ENCODE assay signal across 18 cellular contexts in the genomic region with DNA sequence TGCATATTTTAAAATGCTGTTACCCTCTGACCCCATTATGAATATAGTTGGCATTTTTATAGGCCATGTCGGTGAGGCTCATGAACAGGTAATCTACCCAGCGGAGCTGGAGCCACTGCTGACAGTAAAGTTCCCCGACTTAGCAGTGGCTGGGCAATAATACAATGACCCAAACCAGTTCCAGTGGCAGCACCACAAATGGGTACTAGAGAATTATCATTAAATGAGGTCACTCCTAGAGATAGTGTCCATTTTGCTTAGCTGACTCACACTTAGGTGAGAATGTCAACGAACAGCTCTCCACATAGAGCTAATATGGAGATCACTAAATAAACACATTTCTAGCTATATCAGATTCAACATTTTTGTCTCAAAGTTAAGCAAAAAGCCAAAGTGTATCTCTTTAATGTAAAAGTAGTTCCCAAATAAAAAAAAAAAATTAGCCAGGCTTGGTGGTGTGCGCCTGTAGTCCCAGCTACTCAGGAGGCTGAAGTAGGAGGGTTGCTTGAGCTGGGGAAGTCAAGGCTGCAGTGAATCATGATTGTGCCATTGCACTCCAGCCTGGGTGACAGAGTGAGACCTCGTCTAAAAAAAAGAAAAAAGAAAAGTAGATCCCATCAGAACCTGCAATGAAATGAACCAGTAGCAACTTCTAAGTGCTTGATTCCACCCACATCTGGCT. TPM values are rescaled to one million over a fixed set of nuclear protein-coding genes. Genes with fewer than 3 reads are reported as not detected.
DNase-seq lines count a peak whose midpoint lies in the region; ATAC-seq, FAIRE-seq and TF ChIP-seq lines count a peak whose summit lies in the region.
"Had no signal": no experiment of that assay in that cellular context is flagged by ENCODE, and none has a peak within 500 bp of the region (broad histone marks: within the 10 kb centered on the region; RNA-seq: fewer than 3 reads in every experiment).

No MANE protein-coding gene starts in this region.

- TF ChIP-seq EP300 in HepG2 (IDR thresholded peaks at IDR 0.05; ENCODE audit: low read depth in 2 of 2, low read length in 2 of 2) (no peak), HepG2 (CRISPR knock-in tag; IDR thresholded peaks at IDR 0.05; ENCODE audit: borderline replicate concordance) (no peak)

- no peaks in the 10 kb centered on the region for H3K27me3 ChIP-seq in liver (ENCODE audit: control insufficient read depth in 4 of 4, insufficient read depth in 4 of 4, low read length in 3 of 4)
- no peaks in the 10 kb centered on the region for H3K27me3 ChIP-seq in HepG2 (ENCODE audit: control insufficient read depth in 1 of 2, insufficient read depth in 2 of 2, low read length in 2 of 2)
- no peaks in the 10 kb centered on the region for H3K27me3 ChIP-seq in left ventricle myocardium inferior (ENCODE audit: low read depth)
- no peaks in the 10 kb centered on the region for H3K27me3 ChIP-seq in gastrocnemius medialis
- no peaks in the 10 kb centered on the region for H3K27me3 ChIP-seq in aorta (ENCODE audit: control insufficient read depth in 1 of 2, insufficient read depth in 2 of 2, low read length in 1 of 2)
- H3K27me3 ChIP-seq: testis had no signal

- H3K4me2 ChIP-seq in HepG2 (ENCODE audit: low read depth, low read length) = no peak overlapping the region

- TF ChIP-seq RAD21 in liver (IDR thresholded peaks at IDR 0.05) = no peak
- TF ChIP-seq RAD21 in HepG2 (CRISPR knock-in tag; IDR thresholded peaks at IDR 0.05) = no peak

- H3K4me3 ChIP-seq in liver (ENCODE audit: low read depth in 1 of 3, low read length in 3 of 3) = no peak overlapping the region
- no peak overlapping the region for H3K4me3 ChIP-seq in HepG2 (replicated peaks in 1 of 3; ENCODE audit: insufficient read depth in 1 of 3, low read depth in 2 of 3, low read length in 3 of 3)
- H3K4me3 ChIP-seq in left ventricle myocardium inferior = no peak overlapping the region
- no peak overlapping the region for H3K4me3 ChIP-seq in gastrocnemius medialis
- H3K4me3 ChIP-seq in aorta (ENCODE audit: low read length in 2 of 2) = no peak overlapping the region
- H3K4me3 ChIP-seq: testis had no signal

- BruUV-seq in HepG2 (replicated peaks; lab: Mats Ljungman, UMichigan) = no TSS peak

- H3K79me2 ChIP-seq in HepG2 (ENCODE audit: insufficient read depth, low read length) = peaks cover 7% of the 10 kb centered on the region

- no peak for ATAC-seq in HepG2
- ATAC-seq in gastrocnemius medialis = peak in 1 of 2 donors; percentile 32
- ATAC-seq in aorta (ENCODE audit: low FRiP score) = no peak
- no peak for ATAC-seq in GM18909 (IDR thresholded peaks at IDR 0.05; ENCODE audit: poor library complexity, unreplicated experiment)
- ATAC-seq in HG02610 (IDR thresholded peaks at IDR 0.05; ENCODE audit: unreplicated experiment) = no peak
- ATAC-seq: Panc1, T-cell had no signal

- in situ Hi-C loops in HepG2 (cut with HindIII; ENCODE audit: extremely low pct_ligation_motif_present, low pct_unique_long_range_greater_than_20kb) (no loop called here), gastrocnemius medialis (cut with MboI; ENCODE audit: low sequenced_read_pairs in 4 of 4) (loop anchor here in 1 of 4 donors (10.0 kb wide), 1 partner anchor 85 kb away; no protein-coding TSS in a partner anchor)

- FAIRE-seq in HepG2 (lab: Jason Lieb, UNC) = no peak

- H3K4me3 Mint-ChIP-seq in activated CD4-positive, alpha-beta memory T cell treated with anti-CD3 and anti-CD28 coated beads, Interleukin-2, amount 10 ng/mL, durations not matched to agents 7 days and 5 days = no peak overlapping the region
- H3K4me3 Mint-ChIP-seq: brain, immature natural killer cell, T-cell had no signal

- no peaks in the 10 kb centered on the region for H3K4me1 Mint-ChIP-seq in activated CD4-positive, alpha-beta memory T cell treated with anti-CD3 and anti-CD28 coated beads, Interleukin-2, amount 10 ng/mL, durations not matched to agents 7 days and 5 days
- H3K4me1 Mint-ChIP-seq: brain, immature natural killer cell, T-cell had no signal

- TF ChIP-seq CTCF in liver (IDR thresholded peaks at IDR 0.05; ENCODE audit: low read depth, low read length, missing input control) (no peak), HepG2 (CRISPR knock-in tag; IDR thresholded peaks at IDR 0.05) (no peak), left ventricle myocardium inferior (IDR thresholded peaks at IDR 0.05; ENCODE audit: borderline replicate concordance) (no peak), gastrocnemius medialis (IDR thresholded peaks at IDR 0.05 in 4 of 5, conservative IDR thresholded peaks at IDR 0.05 in 1 of 5) (no peak)

- peak overlapping the region; percentile 11 to 18 for H3K27ac ChIP-seq in liver (ENCODE audit: low read depth in 1 of 2, low read length in 2 of 2)
- no peak overlapping the region for H3K27ac ChIP-seq in HepG2 (ENCODE audit: extremely low read length, insufficient read depth, low read length)
- H3K27ac ChIP-seq in left ventricle myocardium inferior (replicated peaks) = peak overlapping the region; percentile 66
- peak overlapping the region; percentile 33 to 73 (median 54) for H3K27ac ChIP-seq in gastrocnemius medialis
- H3K27ac ChIP-seq in aorta (ENCODE audit: low read depth in 1 of 2, low read length in 2 of 2) = peak overlapping the region; percentile 65 to 90

- no peaks in the 10 kb centered on the region for H3K9me3 ChIP-seq in liver (ENCODE audit: control insufficient read depth in 4 of 4, low read length in 3 of 4)
- H3K9me3 ChIP-seq in HepG2 (ENCODE audit: low read length) = no peaks in the 10 kb centered on the region
- H3K9me3 ChIP-seq in left ventricle myocardium inferior (replicated peaks) = no peaks in the 10 kb centered on the region
- H3K9me3 ChIP-seq in gastrocnemius medialis = no peaks in the 10 kb centered on the region
- H3K9me3 ChIP-seq in aorta (ENCODE audit: control insufficient read depth, low read length) = no peaks in the 10 kb centered on the region
- H3K9me3 ChIP-seq: testis had no signal

- H3K4me1 ChIP-seq in liver (ENCODE audit: control insufficient read depth in 4 of 4, insufficient read depth in 4 of 4, low read length in 3 of 4) = peaks cover 0 to 10% (median 5%) of the 10 kb centered on the region in 4 donors
- H3K4me1 ChIP-seq in HepG2 (ENCODE audit: insufficient read depth, low read length) = peaks cover 21% of the 10 kb centered on the region
- peaks cover 30% of the 10 kb centered on the region for H3K4me1 ChIP-seq in left ventricle myocardium inferior
- peaks cover 19 to 21% of the 10 kb centered on the region in 2 donors for H3K4me1 ChIP-seq in gastrocnemius medialis
- peaks cover 3 to 23% of the 10 kb centered on the region in 2 donors for H3K4me1 ChIP-seq in aorta (ENCODE audit: control insufficient read depth in 1 of 2, insufficient read depth in 2 of 2, low read length in 2 of 2)

- CTCF ChIA-PET in HepG2 (lab: Yijun Ruan, JAX; ENCODE audit: low intra/inter-chr PET ratio, low total read pairs) = no interaction called here
- CTCF ChIA-PET in activated CD4-positive, alpha-beta memory T cell treated with anti-CD3 and anti-CD28 coated beads, Interleukin-2, amount 10 ng/mL, durations not matched to agents 7 days and 5 days (lab: Charles Lee) = no interaction called here

- H3K36me3 Mint-ChIP-seq in activated CD4-positive, alpha-beta memory T cell treated with anti-CD3 and anti-CD28 coated beads, Interleukin-2, amount 10 ng/mL, durations not matched to agents 7 days and 5 days (ENCODE audit: low read depth) = no peaks in the 10 kb centered on the region
- H3K36me3 Mint-ChIP-seq: immature natural killer cell, T-cell had no signal

- H3K27me3 Mint-ChIP-seq in activated CD4-positive, alpha-beta memory T cell treated with anti-CD3 and anti-CD28 coated beads, Interleukin-2, amount 10 ng/mL, durations not matched to agents 7 days and 5 days = no peaks in the 10 kb centered on the region

- DNase-seq in HepG2 (ENCODE audit: low spot score) (no peak), left ventricle myocardium inferior (no peak), gastrocnemius medialis (no peak), aorta (no peak)
- no peak for DNase-seq in activated CD4-positive, alpha-beta memory T cell treated with anti-CD3 and anti-CD28 coated beads, Interleukin-2, amount 10 ng/mL, durations not matched to agents 7 days and 5 days
- DNase-seq: activated gamma-delta T cell; effector memory CD4-positive, alpha-beta T cell; foreskin melanocyte; GF-D8; immature natural killer cell; NCI-H510A treated with DMSO at 0.1 percent for 48 hours; T-cell; testis had no signal

- no peak for TF ChIP-seq POLR2A in HepG2 (IDR thresholded peaks at IDR 0.05; ENCODE audit: insufficient read depth in 1 of 2, low read depth in 2 of 2, low read length in 2 of 2)
- no peak for TF ChIP-seq POLR2A in gastrocnemius medialis (IDR thresholded peaks at IDR 0.05)

- 82% methylated on average over 6 of the region's 6 CpGs for WGBS in liver
- WGBS in HepG2 (ENCODE audit: low lambda C conversion rate) = 87% methylated on average over 6 of the region's 6 CpGs
- 73 to 76% methylated on average over 6 of the region's 6 CpGs for WGBS in aorta, 2 donors

- intact Hi-C loops in HepG2 (cut with micrococcal nuclease; ENCODE audit: unreplicated experiment) = no loop called here
- intact Hi-C loops in left ventricle myocardium inferior (cut with micrococcal nuclease) = no loop called here
- intact Hi-C loops in gastrocnemius medialis (cut with DNase I; ENCODE audit: low total_unique reads) = no loop called here
- intact Hi-C loops in aorta (cut with DNase I) = loop anchor here (2.0 to 5.0 kb wide), 2 partner anchors 42 to 45 kb away; no protein-coding TSS in a partner anchor

- POLR2A ChIA-PET in HepG2 (lab: Yijun Ruan, JAX) = no interaction called here
- POLR2A ChIA-PET in activated CD4-positive, alpha-beta memory T cell treated with anti-CD3 and anti-CD28 coated beads, Interleukin-2, amount 10 ng/mL, durations not matched to agents 7 days and 5 days (lab: Charles Lee) = no interaction called here

- no peaks in the 10 kb centered on the region for H3K9me3 Mint-ChIP-seq in activated CD4-positive, alpha-beta memory T cell treated with anti-CD3 and anti-CD28 coated beads, Interleukin-2, amount 10 ng/mL, durations not matched to agents 7 days and 5 days
- H3K9me3 Mint-ChIP-seq: brain, immature natural killer cell, T-cell had no signal

- H3K9ac ChIP-seq in liver (ENCODE audit: low read depth in 1 of 2, low read length in 2 of 2) (peak overlapping the region in 1 of 2 donors; percentile 13), HepG2 (ENCODE audit: insufficient read depth, low read depth, low read length) (no peak overlapping the region)

- no peaks in the 10 kb centered on the region for H3K36me3 ChIP-seq in liver (ENCODE audit: control insufficient read depth in 4 of 4, insufficient read depth in 3 of 4, low read depth in 1 of 4, low read length in 3 of 4)
- no peaks in the 10 kb centered on the region for H3K36me3 ChIP-seq in HepG2 (replicated peaks in 1 of 2; ENCODE audit: control insufficient read depth in 1 of 2, insufficient read depth in 2 of 2, low read length in 2 of 2)
- no peaks in the 10 kb centered on the region for H3K36me3 ChIP-seq in left ventricle myocardium inferior
- no peaks in the 10 kb centered on the region for H3K36me3 ChIP-seq in gastrocnemius medialis
- no peaks in the 10 kb centered on the region for H3K36me3 ChIP-seq in aorta (ENCODE audit: control insufficient read depth in 1 of 2, insufficient read depth in 2 of 2, low read length in 1 of 2)

- H4K20me1 ChIP-seq in HepG2 (ENCODE audit: insufficient read depth, low read length) = no peaks in the 10 kb centered on the region

- no peak overlapping the region for H2AFZ ChIP-seq in HepG2 (ENCODE audit: low read length)

- no peak overlapping the region for H3K27ac Mint-ChIP-seq in activated CD4-positive, alpha-beta memory T cell treated with anti-CD3 and anti-CD28 coated beads, Interleukin-2, amount 10 ng/mL, durations not matched to agents 7 days and 5 days
- H3K27ac Mint-ChIP-seq: brain, immature natural killer cell, T-cell had no signal

RNA-seq across cellular contexts. Expression of a gene that starts 7.4 kb away (rescaled TPM):
- total RNA-seq in liver = 10 to 100 TPM; 15.8 to 22.9 TPM
- polyA plus RNA-seq in liver = 10 to 100 TPM in 1 of 2 donors, 1 to 10 TPM in 1; 4.5 to 10.7 TPM
- 13.2 and 15.4 TPM in 2 replicates for total RNA-seq in HepG2 (2016; rRNA removed; fragmentation: Illumina TruSeq; extraction: Trizol)
- 3.0 and 3.6 TPM in 2 replicates for total RNA-seq in HepG2 (2016; cell fraction: cytosol; rRNA removed; fragmentation: Illumina TruSeq; extraction: Trizol; ENCODE audit: low read depth)
- 12.4 and 13.8 TPM in 2 replicates for total RNA-seq in HepG2 (2016; cell fraction: insoluble cytoplasmic fraction; rRNA removed; fragmentation: Illumina TruSeq; extraction: Trizol)
- total RNA-seq in HepG2 (2016; cell fraction: membrane; rRNA removed; fragmentation: Illumina TruSeq; extraction: Trizol) = 5.7 and 6.1 TPM in 2 replicates
- 14.8 and 18.3 TPM in 2 replicates for total RNA-seq in HepG2 (2016; cell fraction: nucleus; rRNA removed; fragmentation: Illumina TruSeq; extraction: Trizol)
- 17.3 and 19.7 TPM in 2 replicates for polyA plus RNA-seq in HepG2 (2011; rRNA removed)
- polyA plus RNA-seq in HepG2 (2011; cell fraction: cytosol; rRNA removed) = 15.1 and 24.7 TPM in 2 replicates
- 8.8 and 9.9 TPM in 2 replicates for polyA plus RNA-seq in HepG2 (2011; cell fraction: nucleus; rRNA removed)
- polyA plus RNA-seq in HepG2 (2012) = 21.0 and 26.3 TPM in 2 replicates
- 0.91 and 1.2 TPM in 2 replicates for polyA plus RNA-seq in HepG2 (2016; cell fraction: cytosol; fragmentation: Illumina TruSeq; extraction: Trizol; ENCODE audit: low read depth)
- 11.4 and 15.7 TPM in 2 replicates for polyA plus RNA-seq in HepG2 (2016; cell fraction: insoluble cytoplasmic fraction; fragmentation: Illumina TruSeq; extraction: Trizol; ENCODE audit: low read depth)
- polyA plus RNA-seq in HepG2 (2016; cell fraction: membrane; fragmentation: Illumina TruSeq; extraction: Trizol; ENCODE audit: low read depth) = 2.9 and 3.4 TPM in 2 replicates
- polyA plus RNA-seq in HepG2 (2016; cell fraction: nucleus; fragmentation: Illumina TruSeq; extraction: Trizol; ENCODE audit: insufficient read depth, low read depth) = 8.9 and 12.3 TPM in 2 replicates
- polyA minus RNA-seq in HepG2 (2011; rRNA and poly(A)+ RNA removed; ENCODE audit: low replicate concordance) = 1.8 and 19.9 TPM in 2 replicates
- polyA minus RNA-seq in HepG2 (2011; cell fraction: cytosol; rRNA and poly(A)+ RNA removed) = 24.6 and 25.3 TPM in 2 replicates
- polyA minus RNA-seq in HepG2 (2011; cell fraction: nucleus; rRNA and poly(A)+ RNA removed) = 44.4 and 61.9 TPM in 2 replicates
- total RNA-seq in left ventricle myocardium inferior = 5.5 TPM
- 10 to 100 TPM in 1 of 4 donors, 1 to 10 TPM in 3; 5.8 to 20.1 (median 7.8) TPM for total RNA-seq in gastrocnemius medialis
- total RNA-seq in aorta = 100 to 1,000 TPM; 222 to 358 TPM
- 100 to 1,000 TPM in 1 of 2 donors, 10 to 100 TPM in 1; 62.5 to 106 TPM for polyA plus RNA-seq in aorta
- 10 to 100 TPM in 1 of 2 experiments, 1 to 10 TPM in 1; 8.3 to 11.1 TPM for total RNA-seq in activated CD4-positive, alpha-beta memory T cell treated with anti-CD3 and anti-CD28 coated beads, Interleukin-2, amount 10 ng/mL, durations not matched to agents 7 days and 5 days

RNA-seq across cellular contexts. Expression of a gene that starts 58.5 kb away (rescaled TPM):
- total RNA-seq in liver = 10 to 100 TPM; 13.7 to 17.5 TPM
- polyA plus RNA-seq in liver = 1 to 10 TPM; 7.0 to 7.7 TPM
- 77.3 and 103 TPM in 2 replicates for total RNA-seq in HepG2 (2016; rRNA removed; fragmentation: Illumina TruSeq; extraction: Trizol)
- 53.1 and 67.2 TPM in 2 replicates for total RNA-seq in HepG2 (2016; cell fraction: cytosol; rRNA removed; fragmentation: Illumina TruSeq; extraction: Trizol; ENCODE audit: low read depth)
- 79.2 and 109 TPM in 2 replicates for total RNA-seq in HepG2 (2016; cell fraction: insoluble cytoplasmic fraction; rRNA removed; fragmentation: Illumina TruSeq; extraction: Trizol)
- 111 and 127 TPM in 2 replicates for total RNA-seq in HepG2 (2016; cell fraction: membrane; rRNA removed; fragmentation: Illumina TruSeq; extraction: Trizol)
- total RNA-seq in HepG2 (2016; cell fraction: nucleus; rRNA removed; fragmentation: Illumina TruSeq; extraction: Trizol) = 75.4 and 76.4 TPM in 2 replicates
- 175 and 180 TPM in 2 replicates for polyA plus RNA-seq in HepG2 (2011; rRNA removed)
- polyA plus RNA-seq in HepG2 (2011; cell fraction: cytosol; rRNA removed) = 328 and 339 TPM in 2 replicates
- polyA plus RNA-seq in HepG2 (2011; cell fraction: nucleus; rRNA removed) = 173 and 209 TPM in 2 replicates
- 69.9 and 74.1 TPM in 2 replicates for polyA plus RNA-seq in HepG2 (2012)
- polyA plus RNA-seq in HepG2 (2016; cell fraction: cytosol; fragmentation: Illumina TruSeq; extraction: Trizol; ENCODE audit: low read depth) = 92.0 and 118 TPM in 2 replicates
- polyA plus RNA-seq in HepG2 (2016; cell fraction: insoluble cytoplasmic fraction; fragmentation: Illumina TruSeq; extraction: Trizol; ENCODE audit: low read depth) = 87.3 and 89.1 TPM in 2 replicates
- 118 and 131 TPM in 2 replicates for polyA plus RNA-seq in HepG2 (2016; cell fraction: membrane; fragmentation: Illumina TruSeq; extraction: Trizol; ENCODE audit: low read depth)
- 139 and 141 TPM in 2 replicates for polyA plus RNA-seq in HepG2 (2016; cell fraction: nucleus; fragmentation: Illumina TruSeq; extraction: Trizol; ENCODE audit: insufficient read depth, low read depth)
- 1.2 and 454 TPM in 2 replicates for polyA minus RNA-seq in HepG2 (2011; rRNA and poly(A)+ RNA removed; ENCODE audit: low replicate concordance)
- 65.4 and 66.9 TPM in 2 replicates for polyA minus RNA-seq in HepG2 (2011; cell fraction: cytosol; rRNA and poly(A)+ RNA removed)
- polyA minus RNA-seq in HepG2 (2011; cell fraction: nucleus; rRNA and poly(A)+ RNA removed) = 53.7 and 60.7 TPM in 2 replicates
- 10.1 TPM for total RNA-seq in left ventricle myocardium inferior
- total RNA-seq in gastrocnemius medialis = 1 to 10 TPM; 1.7 to 8.0 (median 6.7) TPM
- 10 to 100 TPM; 39.3 to 65.8 TPM for total RNA-seq in aorta
- polyA plus RNA-seq in aorta = 10 to 100 TPM; 56.0 to 91.4 TPM
- total RNA-seq in activated CD4-positive, alpha-beta memory T cell treated with anti-CD3 and anti-CD28 coated beads, Interleukin-2, amount 10 ng/mL, durations not matched to agents 7 days and 5 days = 1 to 10 TPM; 2.7 to 4.4 TPM
- polyA plus RNA-seq: immature natural killer cell had no signal

Comparison
In these comparisons a context has a peak if more than half of its experiments do, and no peak if none do; other contexts are left out.
1. RNA of a gene that starts 7.4 kb away (total RNA-seq): 222 to 358 TPM in aorta; 15.8 to 22.9 TPM in liver, 3.0 to 18.3 TPM in HepG2, 8.3 to 11.1 TPM in activated CD4-positive, alpha-beta memory T cell treated with anti-CD3 and anti-CD28 coated beads, Interleukin-2, amount 10 ng/mL, durations not matched to agents 7 days and 5 days, 5.8 to 20.1 TPM in gastrocnemius medialis and 5.5 TPM in left ventricle myocardium inferior (single experiment); every median in the first group is over 4 times any median in the second.
2. intact Hi-C loops: an anchor here in aorta (2.0 to 5.0 kb wide); none called in HepG2, left ventricle myocardium inferior and gastrocnemius medialis.